In genomic region chr12:52278931-52279682, GRCh38 we compare ENCODE assay signal across 8 cellular contexts. TPM values are rescaled to one million over a fixed set of nuclear protein-coding genes. Genes with fewer than 3 reads are reported as not detected.
DNase-seq lines count a peak whose midpoint lies in the region; ATAC-seq and TF ChIP-seq lines count a peak whose summit lies in the region.

No MANE protein-coding gene starts in this region.

- no peak for TF ChIP-seq POLR2A in lower leg skin (IDR thresholded peaks at IDR 0.05)

- no peaks in the 10 kb centered on the region for H3K36me3 Mint-ChIP-seq in activated CD4-positive, alpha-beta T cell treated with anti-CD3 and anti-CD28 coated beads, Interleukin-2, amount 10 ng/mL, durations not matched to agents 24 days and 14 days (ENCODE audit: low read depth)
- H3K36me3 Mint-ChIP-seq in dendritic cell treated with granulocyte-macrophage colony-stimulating factor and Interleukin-4, amounts not matched to agents 40 ng/mL and 50 ng/mL, for 4 days (ENCODE audit: low read depth), result no peaks in the 10 kb centered on the region

- intact Hi-C loops in activated CD4-positive, alpha-beta T cell treated with anti-CD3 and anti-CD28 coated beads, Interleukin-2, amount 10 ng/mL, durations not matched to agents 24 days and 14 days (cut with micrococcal nuclease), result loop anchor here (2.0 kb wide), 1 partner anchor 56 kb away; no protein-coding TSS in a partner anchor
- intact Hi-C loops in dendritic cell treated with granulocyte-macrophage colony-stimulating factor and Interleukin-4, amounts not matched to agents 40 ng/mL and 50 ng/mL, for 4 days (cut with micrococcal nuclease), result no loop called here
- intact Hi-C loops in lower leg skin (cut with DNase I; ENCODE audit: low total_unique reads), result loop anchor here (5.0 kb wide), 1 partner anchor 112 kb away; no protein-coding TSS in a partner anchor

- no peak overlapping the region for H3K27ac Mint-ChIP-seq in activated CD4-positive, alpha-beta T cell treated with anti-CD3 and anti-CD28 coated beads, Interleukin-2, amount 10 ng/mL, durations not matched to agents 24 days and 14 days
- H3K27ac Mint-ChIP-seq in dendritic cell treated with granulocyte-macrophage colony-stimulating factor and Interleukin-4, amounts not matched to agents 40 ng/mL and 50 ng/mL, for 4 days, result peak overlapping the region; percentile 48

- peaks cover 29% of the 10 kb centered on the region for H3K27me3 Mint-ChIP-seq in activated CD4-positive, alpha-beta T cell treated with anti-CD3 and anti-CD28 coated beads, Interleukin-2, amount 10 ng/mL, durations not matched to agents 24 days and 14 days
- peaks cover 42% of the 10 kb centered on the region for H3K27me3 Mint-ChIP-seq in dendritic cell treated with granulocyte-macrophage colony-stimulating factor and Interleukin-4, amounts not matched to agents 40 ng/mL and 50 ng/mL, for 4 days

- WGBS in lower leg skin, 2 donors, result 24 to 45% methylated on average over 14 to 28 of the region's 28 CpGs

- DNase-seq in ELR (ENCODE audit: low read depth) (peak; percentile 81), NCI-H2227 treated with DMSO at 0.1 percent for 48 hours (lab: John Stamatoyannopoulos, UW) (peak; percentile 24), lower leg skin (ENCODE audit: low spot score in 2 of 2) (peak; percentile 69 to 96)
- peak; percentile 95 for DNase-seq in activated CD4-positive, alpha-beta T cell treated with anti-CD3 and anti-CD28 coated beads, Interleukin-2, amount 10 ng/mL, durations not matched to agents 24 days and 14 days
- peak; percentile 64 to 73 for DNase-seq in stimulated activated CD4-positive, alpha-beta T cell treated with anti-CD3 and anti-CD28 coated beads, Interleukin-4, amount 100 ng/mL, for 48 hours (ENCODE audit: low read depth in 2 of 2)

- H3K4me3 ChIP-seq in lower leg skin (ENCODE audit: low read depth, poor library complexity, severe bottlenecking), result no peak overlapping the region

- H3K4me3 Mint-ChIP-seq in activated CD4-positive, alpha-beta T cell treated with anti-CD3 and anti-CD28 coated beads, Interleukin-2, amount 10 ng/mL, durations not matched to agents 24 days and 14 days, result peak overlapping the region; percentile 33
- peak overlapping the region; percentile 14 for H3K4me3 Mint-ChIP-seq in dendritic cell treated with granulocyte-macrophage colony-stimulating factor and Interleukin-4, amounts not matched to agents 40 ng/mL and 50 ng/mL, for 4 days

- ATAC-seq in HG02623 (IDR thresholded peaks at IDR 0.05; ENCODE audit: unreplicated experiment), result peak; percentile 78
- no peak for ATAC-seq in GM18520 (IDR thresholded peaks at IDR 0.05; ENCODE audit: unreplicated experiment)

- H3K4me1 Mint-ChIP-seq in activated CD4-positive, alpha-beta T cell treated with anti-CD3 and anti-CD28 coated beads, Interleukin-2, amount 10 ng/mL, durations not matched to agents 24 days and 14 days, result peaks cover 10% of the 10 kb centered on the region
- H3K4me1 Mint-ChIP-seq in dendritic cell treated with granulocyte-macrophage colony-stimulating factor and Interleukin-4, amounts not matched to agents 40 ng/mL and 50 ng/mL, for 4 days (ENCODE audit: low read depth), result peaks cover 28% of the 10 kb centered on the region

- no peaks in the 10 kb centered on the region for H3K9me3 Mint-ChIP-seq in activated CD4-positive, alpha-beta T cell treated with anti-CD3 and anti-CD28 coated beads, Interleukin-2, amount 10 ng/mL, durations not matched to agents 24 days and 14 days
- no peaks in the 10 kb centered on the region for H3K9me3 Mint-ChIP-seq in dendritic cell treated with granulocyte-macrophage colony-stimulating factor and Interleukin-4, amounts not matched to agents 40 ng/mL and 50 ng/mL, for 4 days

- no peak for TF ChIP-seq CTCF in lower leg skin (IDR thresholded peaks at IDR 0.05)

RNA-seq across cellular contexts. Expression of gene KRT86, which starts 4.7 kb away (rescaled TPM):
- 0.44 and 0.64 TPM in 2 replicates for total RNA-seq in activated CD4-positive, alpha-beta T cell treated with anti-CD3 and anti-CD28 coated beads, Interleukin-2, amount 10 ng/mL, durations not matched to agents 24 days and 14 days
- total RNA-seq in lower leg skin, result 100 to 1,000 TPM in 1 of 4 donors, 1 to 10 TPM in 1, under 1 TPM in 1, not detected in 1; 0.86 to 298 (median 10.0) TPM

RNA-seq across cellular contexts. Expression of gene KRT81, which starts 12.2 kb away (rescaled TPM):
- not detected in 2 replicates for total RNA-seq in activated CD4-positive, alpha-beta T cell treated with anti-CD3 and anti-CD28 coated beads, Interleukin-2, amount 10 ng/mL, durations not matched to agents 24 days and 14 days
- total RNA-seq in lower leg skin, result 100 to 1,000 TPM in 1 of 4 donors, 10 to 100 TPM in 1, under 1 TPM in 1, not detected in 1; 0.37 to 204 (median 10.6) TPM

RNA-seq across cellular contexts. Expression of gene KRT83, which starts 42.1 kb away (rescaled TPM):
- total RNA-seq in activated CD4-positive, alpha-beta T cell treated with anti-CD3 and anti-CD28 coated beads, Interleukin-2, amount 10 ng/mL, durations not matched to agents 24 days and 14 days, result not detected in 2 replicates
- 10 to 100 TPM in 1 of 4 donors, 1 to 10 TPM in 1, not detected in 2; 2.1 to 34.7 TPM for total RNA-seq in lower leg skin

RNA-seq across cellular contexts. Expression of gene KRT7, which starts 46.1 kb away (rescaled TPM):
- total RNA-seq in activated CD4-positive, alpha-beta T cell treated with anti-CD3 and anti-CD28 coated beads, Interleukin-2, amount 10 ng/mL, durations not matched to agents 24 days and 14 days, result 12.3 and 15.8 TPM in 2 replicates
- 100 to 1,000 TPM in 2 of 4 donors, 10 to 100 TPM in 2; 28.2 to 206 (median 125) TPM for total RNA-seq in lower leg skin

Comparison
In these comparisons a context has a peak if more than half of its experiments do, and no peak if none do; other contexts are left out.
1. DNase-seq: peak in every context shown above with its lines; median percentile 95 in activated CD4-positive, alpha-beta T cell treated with anti-CD3 and anti-CD28 coated beads, Interleukin-2, amount 10 ng/mL, durations not matched to agents 24 days and 14 days; 82 in lower leg skin; 81 in ELR; 68 in stimulated activated CD4-positive, alpha-beta T cell treated with anti-CD3 and anti-CD28 coated beads, Interleukin-4, amount 100 ng/mL, for 48 hours; 24 in NCI-H2227 treated with DMSO at 0.1 percent for 48 hours.